In genomic region chr17:80827646-80828643, GRCh38 we compare ENCODE assay signal across 11 cellular contexts.
DNase-seq lines count a peak whose midpoint lies in the region; ATAC-seq, FAIRE-seq and TF ChIP-seq lines count a peak whose summit lies in the region.
"Had no signal": no experiment of that assay in that cellular context is flagged by ENCODE, and none has a peak within 500 bp of the region (broad histone marks: within the 10 kb centered on the region; RNA-seq: fewer than 3 reads in every experiment).

No MANE protein-coding gene starts in this region.

- in situ Hi-C loops in mammary epithelial cell (cut with MboI; ENCODE audit: low sequenced_read_pairs in 2 of 2) = no loop called here

- intact Hi-C loops in mammary epithelial cell (cut with micrococcal nuclease) = no loop called here
- intact Hi-C loops in left ventricle myocardium superior (cut with micrococcal nuclease) = no loop called here

- no peak for TF ChIP-seq POLR2A in GM12892 (IDR thresholded peaks at IDR 0.05; ENCODE audit: low read depth, low read length)

- H3K27me3 ChIP-seq in mammary epithelial cell (ENCODE audit: insufficient read depth, low read length) = no peaks in the 10 kb centered on the region
- no peaks in the 10 kb centered on the region for H3K27me3 ChIP-seq in neuronal stem cell (ENCODE audit: control insufficient read depth in 3 of 3, insufficient read depth in 3 of 3, low read depth in 1 of 3, low read length in 3 of 3)

- no peak overlapping the region for H4K8ac ChIP-seq in neuronal stem cell (ENCODE audit: low read depth, low read length)

- no peak overlapping the region for H3K4ac ChIP-seq in neuronal stem cell (ENCODE audit: low read length)

- H3K36me3 ChIP-seq in mammary epithelial cell (ENCODE audit: insufficient read depth, low read length) (peaks cover 2% of the 10 kb centered on the region), neuronal stem cell (replicated peaks in 1 of 2; ENCODE audit: control insufficient read depth in 2 of 2, insufficient read depth in 2 of 2, low read length in 2 of 2) (peaks cover 0 to 19% of the 10 kb centered on the region in 2 donors)

- H3K4me3 ChIP-seq in mammary epithelial cell (replicated peaks in 1 of 3; ENCODE audit: insufficient read depth in 1 of 3, low read depth in 2 of 3, low read length in 3 of 3) (no peak overlapping the region), neuronal stem cell (ENCODE audit: low read length in 2 of 2) (no peak overlapping the region)

- H2AK5ac ChIP-seq in neuronal stem cell (ENCODE audit: low read depth, low read length) = no peak overlapping the region

- H2AFZ ChIP-seq in mammary epithelial cell (ENCODE audit: low read depth, low read length) (no peak overlapping the region), neuronal stem cell (ENCODE audit: low read length) (no peak overlapping the region)
- H2AFZ ChIP-seq: parathyroid adenoma had no signal

- no peak overlapping the region for H3K14ac ChIP-seq in neuronal stem cell (ENCODE audit: low read length)

- DNase-seq in DMS53 (lab: John Stamatoyannopoulos, UW) = peak; percentile 43
- no peak for DNase-seq in DMS53 treated with DMSO at 0.1 percent for 48 hours (lab: John Stamatoyannopoulos, UW; ENCODE audit: unreplicated experiment)
- DNase-seq in NCI-H187 (lab: John Stamatoyannopoulos, UW) = peak; percentile 42 to 78
- DNase-seq in mammary epithelial cell = no peak
- DNase-seq in neuronal stem cell (ENCODE audit: low spot score) = no peak
- no peak for DNase-seq in left ventricle myocardium superior
- DNase-seq in GM12892 (ENCODE audit: insufficient read length) = no peak
- DNase-seq: T-cell had no signal

- peaks cover 4% of the 10 kb centered on the region for H3K79me1 ChIP-seq in neuronal stem cell (ENCODE audit: low read depth, low read length)

- H2BK15ac ChIP-seq in neuronal stem cell (ENCODE audit: low read length) = no peak overlapping the region

- peak overlapping the region; percentile 42 for H3K27ac ChIP-seq in mammary epithelial cell (ENCODE audit: insufficient read depth, low read depth, low read length)
- no peak overlapping the region for H3K27ac ChIP-seq in neuronal stem cell (replicated peaks; ENCODE audit: low read length)
- H3K27ac ChIP-seq: parathyroid adenoma had no signal

- H2BK5ac ChIP-seq in neuronal stem cell (ENCODE audit: low read length) = no peak overlapping the region

- BruUV-seq in mammary epithelial cell (replicated peaks; lab: Mats Ljungman, UMichigan) = no TSS peak

- no peak for FAIRE-seq in GM12892 (lab: Jason Lieb, UNC)
- FAIRE-seq: A204.1 had no signal

- H3K23ac ChIP-seq in neuronal stem cell (ENCODE audit: low read depth, low read length, poor library complexity) = no peak overlapping the region

- H3K4me1 ChIP-seq in mammary epithelial cell (ENCODE audit: insufficient read depth, low read length) (peaks cover 29% of the 10 kb centered on the region), neuronal stem cell (ENCODE audit: control insufficient read depth in 2 of 2, insufficient read depth in 1 of 2, low read depth in 1 of 2, low read length in 2 of 2) (peaks cover 14 to 26% of the 10 kb centered on the region in 2 donors)
- H3K4me1 ChIP-seq: parathyroid adenoma had no signal

- H4K91ac ChIP-seq in neuronal stem cell (ENCODE audit: low read depth, low read length, poor library complexity) = no peak overlapping the region

- ATAC-seq in left ventricle myocardium superior (no peak), HG03196 (IDR thresholded peaks at IDR 0.05; ENCODE audit: unreplicated experiment) (no peak)

- H3K9ac ChIP-seq in mammary epithelial cell (ENCODE audit: insufficient read depth, low read length) (no peak overlapping the region), neuronal stem cell (ENCODE audit: low read depth, low read length, poor library complexity) (no peak overlapping the region)
- H3K9ac ChIP-seq: parathyroid adenoma had no signal

- no peak overlapping the region for H2BK12ac ChIP-seq in neuronal stem cell (ENCODE audit: low read length)

- H3K18ac ChIP-seq in neuronal stem cell (ENCODE audit: low read length) = peak overlapping the region; percentile 27

- no peak for TF ChIP-seq CTCF in mammary epithelial cell (conservative IDR thresholded peaks at IDR 0.05 in 1 of 2, IDR thresholded peaks at IDR 0.05 in 1 of 2; ENCODE audit: extremely low read depth in 1 of 2, insufficient read depth in 1 of 2, low read depth in 1 of 2, low read length in 2 of 2)

- H3K4me2 ChIP-seq in mammary epithelial cell (ENCODE audit: insufficient read depth, low read depth, low read length) = no peak overlapping the region
- no peak overlapping the region for H3K4me2 ChIP-seq in neuronal stem cell (ENCODE audit: insufficient read depth, low read length, poor library complexity, severe bottlenecking)

- WGBS in mammary epithelial cell (ENCODE audit: low coverage, missing lambda C conversion rate) = 85% methylated on average over 31 of the region's 34 CpGs
- no CpG with 5 or more reads among the region's 34 CpGs for WGBS in neuronal stem cell (ENCODE audit: extremely low coverage in 2 of 2, insufficient read length in 2 of 2, insufficient replicate concordance in 1 of 2), 2 donors

- CTCF ChIA-PET in mammary epithelial cell (lab: Charles Lee; ENCODE audit: low non-redundant PET) = no interaction called here

- no peak overlapping the region for H2BK120ac ChIP-seq in neuronal stem cell (ENCODE audit: low read depth, low read length)

- H3K79me2 ChIP-seq in mammary epithelial cell (ENCODE audit: insufficient read depth, low read length) = no peaks in the 10 kb centered on the region
- H3K79me2 ChIP-seq: parathyroid adenoma had no signal

- dilution Hi-C loops in mammary epithelial cell (cut with HindIII; ENCODE audit: low sequenced_read_pairs) = loop anchor here (5.0 kb wide), 1 partner anchor 34 kb away; no protein-coding TSS in a partner anchor

- H3K9me3 ChIP-seq in mammary epithelial cell (replicated peaks; ENCODE audit: insufficient read depth, low read length) = no peaks in the 10 kb centered on the region
- H3K9me3 ChIP-seq in neuronal stem cell (replicated peaks in 1 of 2; ENCODE audit: control insufficient read depth in 2 of 2, insufficient read depth in 1 of 2, low read depth in 1 of 2, low read length in 2 of 2) = peaks cover 2% of the 10 kb centered on the region in 2 donors

- H4K20me1 ChIP-seq in mammary epithelial cell (ENCODE audit: insufficient read depth, low read length) = no peaks in the 10 kb centered on the region

Comparison
In these comparisons a context has a peak if more than half of its experiments do, and no peak if none do; other contexts are left out.
1. DNase-seq: peak in DMS53 (single experiment) and NCI-H187 (2 of 2); none in DMS53 treated with DMSO at 0.1 percent for 48 hours (single experiment), mammary epithelial cell (single experiment), neuronal stem cell (single experiment), left ventricle myocardium superior (single experiment) and GM12892 (single experiment).